ENCODE assay signal across 10 cellular contexts in the genomic region with DNA sequence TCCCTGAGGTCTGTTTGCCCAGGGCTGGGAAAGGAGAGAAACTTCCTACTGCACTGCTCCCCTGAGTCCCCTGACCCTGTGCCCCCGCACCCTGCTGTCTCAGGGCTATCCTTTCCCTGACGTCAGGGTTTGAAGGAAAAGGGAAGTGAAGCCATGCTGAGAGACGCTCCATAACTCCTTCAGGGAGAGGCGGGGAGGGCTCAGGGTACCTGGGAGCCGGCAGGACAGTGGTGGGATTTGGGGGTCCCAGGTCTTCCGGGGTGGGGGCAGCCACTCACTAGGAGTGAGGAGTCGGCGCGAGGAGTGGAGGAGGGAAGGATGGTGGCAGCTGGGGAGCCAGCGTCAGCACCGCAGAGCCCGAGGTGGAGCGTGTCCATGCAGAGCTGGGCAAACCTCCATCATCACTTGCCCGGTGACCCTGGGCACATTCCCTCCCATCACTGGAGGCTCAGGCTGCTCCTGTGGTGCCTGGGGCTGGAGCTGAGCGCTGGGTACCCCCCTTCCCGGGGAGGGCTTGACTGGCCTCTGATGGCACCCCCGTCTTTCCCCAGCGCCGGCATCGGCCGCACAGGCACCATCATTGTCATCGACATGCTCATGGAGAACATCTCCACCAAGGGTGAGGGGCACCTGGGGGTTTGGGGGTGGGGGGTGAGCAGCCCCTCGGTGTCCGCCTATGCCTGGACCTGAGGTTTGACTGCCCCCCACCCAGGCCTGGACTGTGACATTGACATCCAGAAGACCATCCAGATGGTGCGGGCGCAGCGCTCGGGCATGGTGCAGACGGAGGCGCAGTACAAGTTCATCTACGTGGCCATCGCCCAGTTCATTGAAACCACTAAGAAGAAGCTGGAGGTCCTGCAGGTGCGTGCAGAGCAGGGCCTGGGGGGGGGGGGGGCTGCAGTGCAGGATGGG. TPM values are rescaled to one million over a fixed set of nuclear protein-coding genes. Genes with fewer than 3 reads are reported as not detected.
A peak's percentile ranks its signal among the peaks of the same experiment; 100 is the strongest.
DNase-seq lines count a peak whose midpoint lies in the region; ATAC-seq and TF ChIP-seq lines count a peak whose summit lies in the region.
"Had no signal": no experiment of that assay in that cellular context is flagged by ENCODE, and none has a peak within 500 bp of the region (broad histone marks: within the 10 kb centered on the region; RNA-seq: fewer than 3 reads in every experiment).

No MANE protein-coding gene starts in this region.

- H3K4me3 ChIP-seq in cardiac muscle cell (no peak overlapping the region), thoracic aorta (peak overlapping the region; percentile 20)

- peak overlapping the region; percentile 6 for H3K27ac ChIP-seq in cardiac muscle cell
- H3K27ac ChIP-seq in thoracic aorta = peak overlapping the region in 1 of 2 donors; percentile 9

- TF ChIP-seq CTCF in cardiac muscle cell (IDR thresholded peaks at IDR 0.05; ENCODE audit: low read depth, low read length) = no peak
- no peak for TF ChIP-seq CTCF in thoracic aorta (IDR thresholded peaks at IDR 0.05)

- peaks cover 85% of the 10 kb centered on the region for H3K4me1 Mint-ChIP-seq in activated T-cell treated with anti-CD3 and anti-CD28 coated beads, Interleukin-2, amount 50 U/mL, for 4 hours (ENCODE audit: low read depth)

- no peak for DNase-seq in activated T-cell treated with anti-CD3 and anti-CD28 coated beads, Interleukin-2, amount 50 U/mL, for 4 hours
- no peak for DNase-seq in activated T-cell treated with anti-CD3 and anti-CD28 coated beads for 4 hours
- DNase-seq in NOMO-1 treated with dmso at 0.1 percent for 144 hours (lab: John Stamatoyannopoulos, UW; ENCODE audit: unreplicated experiment) = peak; percentile 75
- DNase-seq in cardiac muscle cell (ENCODE audit: low read depth in 1 of 2, low spot score in 1 of 2) = no peak
- no peak for DNase-seq in thoracic aorta (ENCODE audit: low spot score)
- DNase-seq in DMS53 treated with DMSO at 0.1 percent for 48 hours (lab: John Stamatoyannopoulos, UW; ENCODE audit: unreplicated experiment) = no peak
- DNase-seq in cortex of kidney (lab: John Stamatoyannopoulos, UW) = no peak

- peaks cover 10% of the 10 kb centered on the region for H3K4me1 ChIP-seq in cardiac muscle cell (ENCODE audit: low read depth)
- peaks cover 6 to 12% of the 10 kb centered on the region in 2 donors for H3K4me1 ChIP-seq in thoracic aorta (ENCODE audit: control insufficient read depth in 1 of 2, low read depth in 2 of 2)

- H3K36me3 Mint-ChIP-seq in activated T-cell treated with anti-CD3 and anti-CD28 coated beads, Interleukin-2, amount 50 U/mL, for 4 hours (ENCODE audit: insufficient read depth) = peaks cover 40% of the 10 kb centered on the region

- H3K9me3 ChIP-seq in cardiac muscle cell (ENCODE audit: low read depth) (no peaks in the 10 kb centered on the region), thoracic aorta (no peaks in the 10 kb centered on the region)

- no peaks in the 10 kb centered on the region for H3K9me3 Mint-ChIP-seq in activated T-cell treated with anti-CD3 and anti-CD28 coated beads, Interleukin-2, amount 50 U/mL, for 4 hours

- H3K27me3 ChIP-seq in cardiac muscle cell (no peaks in the 10 kb centered on the region), thoracic aorta (replicated peaks; ENCODE audit: insufficient read depth) (no peaks in the 10 kb centered on the region)

- H3K27me3 Mint-ChIP-seq in activated T-cell treated with anti-CD3 and anti-CD28 coated beads, Interleukin-2, amount 50 U/mL, for 4 hours (ENCODE audit: low read depth) = no peaks in the 10 kb centered on the region

- H3K36me3 ChIP-seq in cardiac muscle cell (no peaks in the 10 kb centered on the region), thoracic aorta (no peaks in the 10 kb centered on the region)

- ATAC-seq in activated T-cell treated with anti-CD3 and anti-CD28 coated beads, Interleukin-2, amount 50 U/mL, for 4 hours = no peak
- ATAC-seq in thoracic aorta (ENCODE audit: insufficient number of reproducible peaks, low FRiP score, low read depth) = no peak
- ATAC-seq in GM18520 (IDR thresholded peaks at IDR 0.05; ENCODE audit: unreplicated experiment) = no peak

- H3K4me3 Mint-ChIP-seq in activated T-cell treated with anti-CD3 and anti-CD28 coated beads, Interleukin-2, amount 50 U/mL, for 4 hours = peak overlapping the region; percentile 91

RNA-seq across cellular contexts. Expression of a gene that starts 8.5 kb away (rescaled TPM):
- total RNA-seq in activated T-cell treated with anti-CD3 and anti-CD28 coated beads, Interleukin-2, amount 50 U/mL, for 4 hours = 100 to 1,000 TPM; 309 to 404 (median 401) TPM
- total RNA-seq in cardiac muscle cell (17.4 and 19.2 TPM in 2 replicates), thoracic aorta (10 to 100 TPM; 19.0 to 24.0 TPM)
- 25.2 and 28.4 TPM in 2 replicates for polyA plus RNA-seq in cardiac muscle cell

RNA-seq across cellular contexts. Expression of a gene that starts 10.8 kb away (rescaled TPM):
- 100 to 1,000 TPM; 619 to 718 (median 635) TPM for total RNA-seq in activated T-cell treated with anti-CD3 and anti-CD28 coated beads, Interleukin-2, amount 50 U/mL, for 4 hours
- total RNA-seq in cardiac muscle cell (350 and 388 TPM in 2 replicates), thoracic aorta (100 to 1,000 TPM; 103 to 139 TPM)
- polyA plus RNA-seq in cardiac muscle cell = 181 and 228 TPM in 2 replicates

RNA-seq across cellular contexts. Expression of a gene that starts 11.1 kb away (rescaled TPM):
- total RNA-seq in activated T-cell treated with anti-CD3 and anti-CD28 coated beads, Interleukin-2, amount 50 U/mL, for 4 hours = 100 to 1,000 TPM; 215 to 254 (median 223) TPM
- total RNA-seq in cardiac muscle cell (15.7 and 21.5 TPM in 2 replicates), thoracic aorta (10 to 100 TPM; 31.5 to 31.7 TPM)
- 29.7 and 39.2 TPM in 2 replicates for polyA plus RNA-seq in cardiac muscle cell

RNA-seq across cellular contexts. Expression of a gene that starts 15.8 kb away (rescaled TPM):
- total RNA-seq in activated T-cell treated with anti-CD3 and anti-CD28 coated beads, Interleukin-2, amount 50 U/mL, for 4 hours = 100 to 1,000 TPM; 180 to 190 (median 184) TPM
- 260 and 307 TPM in 2 replicates for total RNA-seq in cardiac muscle cell
- 154 and 208 TPM in 2 replicates for polyA plus RNA-seq in cardiac muscle cell
- total RNA-seq in thoracic aorta = 100 to 1,000 TPM; 370 to 416 TPM

RNA-seq across cellular contexts. Expression of a gene that starts 16.0 kb away (rescaled TPM):
- total RNA-seq in activated T-cell treated with anti-CD3 and anti-CD28 coated beads, Interleukin-2, amount 50 U/mL, for 4 hours = not detected
- total RNA-seq in cardiac muscle cell (not detected in 2 replicates), thoracic aorta (not detected)
- not detected in 2 replicates for polyA plus RNA-seq in cardiac muscle cell
- total RNA-seq: frontal cortex had no signal
- polyA plus RNA-seq: BJ had no signal

Comparison
In these comparisons a context has a peak if more than half of its experiments do, and no peak if none do; other contexts are left out.
1. RNA of a gene that starts 8.5 kb away (total RNA-seq): 309 to 404 TPM in activated T-cell treated with anti-CD3 and anti-CD28 coated beads, Interleukin-2, amount 50 U/mL, for 4 hours; 19.0 to 24.0 TPM in thoracic aorta and 17.4 to 19.2 TPM in cardiac muscle cell; every median in the first group is over 10 times any median in the second.